8 cellular contexts compared by ENCODE assay signal in genomic region chr14:90331497-90332270, GRCh38. TPM values are rescaled to one million over a fixed set of nuclear protein-coding genes. Genes with fewer than 3 reads are reported as not detected.
DNase-seq lines count a peak whose midpoint lies in the region; ATAC-seq and TF ChIP-seq lines count a peak whose summit lies in the region.

Gene NRDE2, minus strand, starts transcription at chr14:90331941. Its CDS starts 37 bp downstream, at chr14:90331904.

- no peaks in the 10 kb centered on the region for H3K9me3 Mint-ChIP-seq in CD4-positive, alpha-beta memory T cell

- peak within 1 kb of the TSS; percentile 63 to 92 for H3K4me3 ChIP-seq in CD4-positive, alpha-beta memory T cell (ENCODE audit: low read length in 2 of 2)
- peak within 1 kb of the TSS; percentile 78 to 89 (median 82) for H3K4me3 ChIP-seq in liver (ENCODE audit: low read depth in 1 of 3, low read length in 3 of 3)

- POLR2A ChIA-PET in CD4-positive, alpha-beta memory T cell (lab: Charles Lee; ENCODE audit: partially characterized antibody), result interaction anchor here (0.8 to 4.2 kb wide), 9 partner anchors 10 to 427 kb away, joined by 3 to 46 read pairs (median 4); partner anchors contain the start of genes CALM1 and PSMC1

- H3K9me3 ChIP-seq in CD4-positive, alpha-beta memory T cell (ENCODE audit: control insufficient read depth in 1 of 2, low read length in 2 of 2), result no peaks in the 10 kb centered on the region
- no peaks in the 10 kb centered on the region for H3K9me3 ChIP-seq in liver (ENCODE audit: control insufficient read depth in 4 of 4, low read length in 3 of 4)

- DNase-seq in CD4-positive, alpha-beta memory T cell, result peak; percentile 85 to 87 (median 86)
- DNase-seq in HK-2 (ENCODE audit: unreplicated experiment) (peak; percentile 99), NCI-H82 treated with DMSO at 0.1 percent for 48 hours (lab: John Stamatoyannopoulos, UW; ENCODE audit: unreplicated experiment) (peak; percentile 91), dermis blood vessel endothelial cell (peak; percentile 98)
- DNase-seq in activated CD4-positive, alpha-beta T cell treated with anti-CD3 and anti-CD28 coated beads, Interleukin-2, amount 50 U/mL, for 48 hours, result peak; percentile 99
- DNase-seq in stimulated activated CD4-positive, alpha-beta T cell treated with anti-CD3 and anti-CD28 coated beads, Interleukin-4, amount 100 ng/mL, for 1 hour, result peak; percentile 99

- WGBS in liver, result 3% methylated on average over 46 of the region's 46 CpGs

- intact Hi-C loops in CD4-positive, alpha-beta memory T cell (cut with micrococcal nuclease), result loop anchor here (1.0 to 5.0 kb wide), 6 partner anchors 52 to 1776 kb away; partner anchors contain the start of genes ATXN3, PSMC1, TDP1 and TTC8

- H3K27me3 Mint-ChIP-seq in CD4-positive, alpha-beta memory T cell, result peaks cover 7% of the 10 kb centered on the region in 2 donors

- TF ChIP-seq RAD21 in liver (IDR thresholded peaks at IDR 0.05), result peak; percentile 33 to 45

- H3K36me3 ChIP-seq in CD4-positive, alpha-beta memory T cell (ENCODE audit: insufficient read depth, low read length), result no peaks in the 10 kb centered on the region
- H3K36me3 ChIP-seq in liver (ENCODE audit: control insufficient read depth in 4 of 4, insufficient read depth in 3 of 4, low read depth in 1 of 4, low read length in 3 of 4), result no peaks in the 10 kb centered on the region

- peak within 1 kb of the TSS; percentile 70 for H3K27ac ChIP-seq in CD4-positive, alpha-beta memory T cell (ENCODE audit: low read depth, low read length)
- peak within 1 kb of the TSS; percentile 80 to 82 for H3K27ac ChIP-seq in liver (ENCODE audit: low read depth in 1 of 2, low read length in 2 of 2)

- peak within 1 kb of the TSS; percentile 76 to 78 for H3K9ac ChIP-seq in liver (ENCODE audit: low read depth in 1 of 2, low read length in 2 of 2)

- H3K4me1 ChIP-seq in CD4-positive, alpha-beta memory T cell (ENCODE audit: insufficient read depth, low read length), result peaks cover 15% of the 10 kb centered on the region
- H3K4me1 ChIP-seq in liver (ENCODE audit: control insufficient read depth in 4 of 4, insufficient read depth in 4 of 4, low read length in 3 of 4), result peaks cover 4 to 14% (median 12%) of the 10 kb centered on the region in 4 donors

- peaks cover 0 to 15% of the 10 kb centered on the region in 2 donors for H3K36me3 Mint-ChIP-seq in CD4-positive, alpha-beta memory T cell

- peak; percentile 98 for ATAC-seq in GM19455 (IDR thresholded peaks at IDR 0.05; ENCODE audit: unreplicated experiment)

- peak within 1 kb of the TSS; percentile 91 to 97 (median 96) for H3K27ac Mint-ChIP-seq in CD4-positive, alpha-beta memory T cell

- CTCF ChIA-PET in CD4-positive, alpha-beta memory T cell (lab: Charles Lee; ENCODE audit: partially characterized antibody), result interaction anchor here (0.5 to 1.2 kb wide), 3 partner anchors 53 to 862 kb away, joined by 3 read pairs; no protein-coding TSS in a partner anchor

- H3K4me1 Mint-ChIP-seq in CD4-positive, alpha-beta memory T cell, result peaks cover 14 to 38% (median 31%) of the 10 kb centered on the region in 4 donors

- no peak for TF ChIP-seq CTCF in liver (IDR thresholded peaks at IDR 0.05; ENCODE audit: low read depth, low read length, missing input control)

- no peaks in the 10 kb centered on the region for H3K27me3 ChIP-seq in CD4-positive, alpha-beta memory T cell (ENCODE audit: insufficient read depth, low read length)
- H3K27me3 ChIP-seq in liver (ENCODE audit: control insufficient read depth in 4 of 4, insufficient read depth in 4 of 4, low read length in 3 of 4), result no peaks in the 10 kb centered on the region

- peak within 1 kb of the TSS; percentile 90 to 96 (median 93) for H3K4me3 Mint-ChIP-seq in CD4-positive, alpha-beta memory T cell

TF ChIP-seq in liver, 16 proteins besides CTCF, POLR2A, EP300 and RAD21:
- TF ChIP-seq MAX (IDR thresholded peaks at IDR 0.05), result peak; percentile 67
- TF ChIP-seq EGR1 (IDR thresholded peaks at IDR 0.05; ENCODE audit: low read depth in 2 of 2), result no peak
- TF ChIP-seq NR2F2 (IDR thresholded peaks at IDR 0.05), result peak; percentile 84
- TF ChIP-seq SP1 (IDR thresholded peaks at IDR 0.05), result peak; percentile 70
- no peak for TF ChIP-seq HNF4G (IDR thresholded peaks at IDR 0.05)
- peak; percentile 88 for TF ChIP-seq ZBTB33 (IDR thresholded peaks at IDR 0.05)
- TF ChIP-seq ATF3 (IDR thresholded peaks at IDR 0.05), result no peak
- TF ChIP-seq FOXA1 (IDR thresholded peaks at IDR 0.05), result no peak
- TF ChIP-seq JUND (IDR thresholded peaks at IDR 0.05), result peak in 1 of 2 donors; percentile 3
- no peak for TF ChIP-seq FOXA2 (IDR thresholded peaks at IDR 0.05)
- TF ChIP-seq RXRA (IDR thresholded peaks at IDR 0.05), result peak; percentile 61 to 72
- peak; percentile 54 for TF ChIP-seq REST (IDR thresholded peaks at IDR 0.05)
- peak; percentile 97 for TF ChIP-seq YY1 (IDR thresholded peaks at IDR 0.05)
- TF ChIP-seq HNF4A (conservative IDR thresholded peaks at IDR 0.05), result no peak
- peak; percentile 23 to 67 for TF ChIP-seq GABPA (IDR thresholded peaks at IDR 0.05 in 1 of 2, conservative IDR thresholded peaks at IDR 0.05 in 1 of 2)
- TF ChIP-seq TAF1 (conservative IDR thresholded peaks at IDR 0.05), result peak; percentile 65
TF ChIP-seq in liver: peak in this region for 10.

RNA-seq across cellular contexts. Expression of gene NRDE2, which starts in this region (rescaled TPM):
- 10 to 100 TPM; 26.3 to 32.6 TPM for total RNA-seq in CD4-positive, alpha-beta memory T cell
- polyA plus RNA-seq in CD4-positive, alpha-beta memory T cell, result 10 to 100 TPM in 1 of 2 donors, 1 to 10 TPM in 1; 4.4 to 10.7 TPM
- total RNA-seq in dermis blood vessel endothelial cell (12.3 and 13.3 TPM in 2 replicates), liver (10 to 100 TPM; 10.1 to 17.4 TPM)
- polyA plus RNA-seq in liver, result 10 to 100 TPM in 1 of 2 donors, 1 to 10 TPM in 1; 5.6 to 20.0 TPM

Comparison
In these comparisons a context has a peak if more than half of its experiments do, and no peak if none do; other contexts are left out.
1. Peak in every context shown above with its lines: DNase-seq, ATAC-seq, H3K4me3 ChIP-seq and H3K27ac ChIP-seq.